ENCODE assay signal across 11 cellular contexts in the genomic region with DNA sequence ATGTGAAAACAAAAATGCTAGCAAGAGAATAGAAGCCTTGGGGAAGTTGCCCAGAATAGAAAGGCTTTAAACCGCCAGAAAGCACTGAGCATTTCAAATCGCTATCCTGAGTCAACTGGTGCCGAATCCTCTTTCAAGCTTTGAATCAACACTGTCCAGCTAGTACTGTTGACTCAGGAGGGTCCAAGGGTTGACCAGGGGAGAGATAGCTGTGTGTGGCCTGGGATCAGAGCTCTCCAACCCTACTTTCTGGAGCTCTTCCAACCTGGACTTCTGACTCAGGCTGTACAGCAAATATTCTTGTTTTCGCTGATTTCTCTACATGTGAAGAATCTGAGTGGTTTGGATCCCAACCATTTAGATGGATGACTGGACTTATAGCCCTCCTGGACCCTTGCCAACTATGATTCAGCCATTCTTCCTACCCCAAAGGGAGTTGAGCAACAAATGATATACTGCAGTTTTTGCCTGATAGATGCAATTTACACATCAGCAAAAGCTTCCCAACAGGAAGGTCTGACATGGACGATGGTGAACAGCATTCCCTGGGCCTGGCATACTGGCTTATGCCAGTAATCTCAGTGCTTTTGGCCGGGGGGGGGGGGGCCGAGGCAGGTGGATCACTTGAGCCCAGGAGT.
DNase-seq lines count a peak whose midpoint lies in the region; ATAC-seq and TF ChIP-seq lines count a peak whose summit lies in the region.
"Had no signal": no experiment of that assay in that cellular context is flagged by ENCODE, and none has a peak within 500 bp of the region (broad histone marks: within the 10 kb centered on the region; RNA-seq: fewer than 3 reads in every experiment).

No MANE protein-coding gene starts in this region.

- in situ Hi-C loops in GM13977 (cut with MboI; ENCODE audit: low pct_unique_long_range_greater_than_20kb, low sequenced_read_pairs, unreplicated experiment): no loop called here

- no peak overlapping the region for H3K27ac ChIP-seq in body of pancreas
- no peak overlapping the region for H3K27ac ChIP-seq in psoas muscle

- TF ChIP-seq POLR2A in NB4 (IDR thresholded peaks at IDR 0.05; ENCODE audit: extremely low read depth, insufficient read length): no peak
- no peak for TF ChIP-seq POLR2A in body of pancreas (IDR thresholded peaks at IDR 0.05)

- H3K4me3 ChIP-seq in NB4 (ENCODE audit: low read depth, low read length) (no peak overlapping the region), body of pancreas (no peak overlapping the region), psoas muscle (no peak overlapping the region)

- no peaks in the 10 kb centered on the region for H3K36me3 ChIP-seq in body of pancreas (replicated peaks in 1 of 2; ENCODE audit: insufficient read depth in 1 of 2, low read depth in 2 of 2)
- H3K36me3 ChIP-seq in psoas muscle (ENCODE audit: insufficient read depth in 1 of 2, low read depth in 1 of 2): no peaks in the 10 kb centered on the region

- peak; percentile 60 for ATAC-seq in body of pancreas
- no peak for ATAC-seq in psoas muscle

- peaks cover 0 to 7% (median 0%) of the 10 kb centered on the region in 3 donors for H3K9me3 ChIP-seq in body of pancreas
- no peaks in the 10 kb centered on the region for H3K9me3 ChIP-seq in psoas muscle

- intact Hi-C loops in body of pancreas (cut with DNase I) (no loop called here), psoas muscle (cut with DNase I) (no loop called here)

- H3K27me3 ChIP-seq in body of pancreas (no peaks in the 10 kb centered on the region), psoas muscle (ENCODE audit: insufficient read depth in 3 of 3, low read length in 2 of 3) (peaks cover 0 to 5% (median 3%) of the 10 kb centered on the region in 3 donors)

- H3K4me1 ChIP-seq in body of pancreas: peaks cover 8% of the 10 kb centered on the region
- no peaks in the 10 kb centered on the region for H3K4me1 ChIP-seq in psoas muscle

- peak; percentile 65 for DNase-seq in COLO668 (lab: John Stamatoyannopoulos, UW; ENCODE audit: unreplicated experiment)
- DNase-seq in NB4 (ENCODE audit: low read depth): peak; percentile 4
- peak; percentile 21 to 70 (median 58) for DNase-seq in body of pancreas
- peak; percentile 10 to 34 for DNase-seq in lung microvascular endothelial cell (ENCODE audit: low read depth in 2 of 2)
- DNase-seq in ecto neural progenitor cell (ENCODE audit: low spot score): no peak
- DNase-seq in psoas muscle: no peak
- no peak for DNase-seq in GM13977 (ENCODE audit: low spot score)
- no peak for DNase-seq in HUDEP-2 (lab: John Stamatoyannopoulos, UW; ENCODE audit: unreplicated experiment in 76 of 76)
- DNase-seq: activated CD4-positive, alpha-beta T cell treated with anti-CD3 and anti-CD28 coated beads, Interleukin-2, amount 50 U/mL, for 4 hours; caudate nucleus; GDM1 had no signal

- 30 to 44% methylated on average over 7 of the region's 7 CpGs for WGBS in body of pancreas, 2 donors
- 26 to 52% (median 30%) methylated on average over 7 of the region's 7 CpGs for WGBS in psoas muscle, 3 donors

- no peak for TF ChIP-seq CTCF in NB4 (IDR thresholded peaks at IDR 0.05; ENCODE audit: low read depth, low read length)
- no peak for TF ChIP-seq CTCF in body of pancreas (IDR thresholded peaks at IDR 0.05)
- TF ChIP-seq CTCF in psoas muscle (IDR thresholded peaks at IDR 0.05): no peak
- TF ChIP-seq CTCF in GM13977 (IDR thresholded peaks at IDR 0.05; ENCODE audit: extremely low read depth, insufficient read depth, missing control alignments): no peak

Comparison
In these comparisons a context has a peak if more than half of its experiments do, and no peak if none do; other contexts are left out.
1. DNase-seq: peak in COLO668 (single experiment), NB4 (single experiment), body of pancreas (4 of 4) and lung microvascular endothelial cell (2 of 2); none in ecto neural progenitor cell (single experiment), psoas muscle (0 of 2), GM13977 (single experiment) and HUDEP-2 (0 of 76).